In genomic region chr5:177497297-177498012, GRCh38 we compare ENCODE assay signal across 8 cellular contexts. TPM values are rescaled to one million over a fixed set of nuclear protein-coding genes. Genes with fewer than 3 reads are reported as not detected.
A peak's percentile ranks its signal among the peaks of the same experiment; 100 is the strongest.
DNase-seq lines count a peak whose midpoint lies in the region; ATAC-seq and TF ChIP-seq lines count a peak whose summit lies in the region.

PDLIM7 (minus strand) TSS chr5:177497604; CDS start chr5:177496512, 1,092 bp downstream.

- peaks cover 25 to 28% of the 10 kb centered on the region in 2 experiments for H3K36me3 ChIP-seq in mesenchymal stem cell (ENCODE audit: control insufficient read depth in 1 of 2, insufficient read depth in 2 of 2, low read depth in 1 of 2, low read length in 2 of 2)

- H4K91ac ChIP-seq in mesenchymal stem cell (ENCODE audit: low read length): peak within 1 kb of the TSS; percentile 99

- CTCF ChIA-PET in activated CD8-positive, alpha-beta memory T cell treated with anti-CD3 and anti-CD28 coated beads for 36 hours (lab: Charles Lee): interaction anchor here (0.7 to 4.6 kb wide), 12 partner anchors 11 to 197 kb away, joined by 3 to 23 read pairs (median 4); no protein-coding TSS in a partner anchor

- H2AFZ ChIP-seq in mesenchymal stem cell (ENCODE audit: low read depth, low read length): peak within 1 kb of the TSS; percentile 73

- peaks cover 7% of the 10 kb centered on the region for H3K79me1 ChIP-seq in mesenchymal stem cell (replicated peaks; ENCODE audit: low read length, poor library complexity, severe bottlenecking)

- H3K23ac ChIP-seq in mesenchymal stem cell (ENCODE audit: low read length in 2 of 2): peak within 1 kb of the TSS; percentile 24 to 78

- no peaks in the 10 kb centered on the region for H3K9me3 Mint-ChIP-seq in effector memory CD8-positive, alpha-beta T cell

- peaks cover 3% of the 10 kb centered on the region for H3K36me3 Mint-ChIP-seq in effector memory CD8-positive, alpha-beta T cell (ENCODE audit: insufficient read depth)

- peak within 1 kb of the TSS; percentile 93 for H4K8ac ChIP-seq in mesenchymal stem cell (ENCODE audit: low read length)

- WGBS in mesenchymal stem cell: under 1% methylated on average over 54 of the region's 72 CpGs

- no peaks in the 10 kb centered on the region for H3K9me3 ChIP-seq in mesenchymal stem cell (ENCODE audit: control insufficient read depth, low read length)

- no peaks in the 10 kb centered on the region for H3K27me3 Mint-ChIP-seq in effector memory CD8-positive, alpha-beta T cell

- H2BK120ac ChIP-seq in mesenchymal stem cell (ENCODE audit: low read depth, low read length): peak within 1 kb of the TSS; percentile 87

- peak within 1 kb of the TSS; percentile 78 to 82 for H3K4me3 ChIP-seq in mesenchymal stem cell (ENCODE audit: insufficient read depth in 1 of 2, low read depth in 1 of 2, low read length in 2 of 2)

- H2BK15ac ChIP-seq in mesenchymal stem cell (ENCODE audit: low read depth, poor library complexity, severe bottlenecking): peak within 1 kb of the TSS; percentile 94

- H3K14ac ChIP-seq in mesenchymal stem cell (ENCODE audit: low read length in 2 of 2): peak within 1 kb of the TSS; percentile 76 to 94

- H3K4me1 Mint-ChIP-seq in effector memory CD8-positive, alpha-beta T cell (ENCODE audit: low read depth in 2 of 2): peaks cover 28 to 29% of the 10 kb centered on the region in 2 donors

- no peak for TF ChIP-seq CTCF in GM20000 (IDR thresholded peaks at IDR 0.05; ENCODE audit: extremely low read depth, missing control alignments)

- H2BK5ac ChIP-seq in mesenchymal stem cell (ENCODE audit: low read depth, low read length, poor library complexity, severe bottlenecking): peak within 1 kb of the TSS; percentile 98

- H3K27ac Mint-ChIP-seq in effector memory CD8-positive, alpha-beta T cell: peak within 1 kb of the TSS; percentile 47 to 88

- H3K27me3 ChIP-seq in mesenchymal stem cell (ENCODE audit: control insufficient read depth in 1 of 2, insufficient read depth in 1 of 2, low read length in 2 of 2): no peaks in the 10 kb centered on the region

- peak within 1 kb of the TSS; percentile 96 to 100 for H3K18ac ChIP-seq in mesenchymal stem cell (ENCODE audit: low read depth in 1 of 2, low read length in 2 of 2)

- DNase-seq in COLO668 (lab: John Stamatoyannopoulos, UW; ENCODE audit: unreplicated experiment) (peak; percentile 83), GM20000 (ENCODE audit: low spot score) (peak; percentile 98), HT1080 (ENCODE audit: low read depth) (peak; percentile 98), NOMO-1 (lab: John Stamatoyannopoulos, UW; ENCODE audit: unreplicated experiment in 2 of 2) (peak; percentile 95 to 97), mesenchymal stem cell (peak; percentile 97)
- DNase-seq in effector memory CD8-positive, alpha-beta T cell: peak; percentile 91 to 93 (median 93)
- DNase-seq in stimulated activated CD8-positive, alpha-beta memory T cell treated with anti-CD3 and anti-CD28 coated beads, Interleukin-12 subunit alpha, Interleukin-12 subunit beta, amount 100 ng/mL, for 4 hours (ENCODE audit: low read depth): peak; percentile 86

- H3K9ac ChIP-seq in mesenchymal stem cell (ENCODE audit: low read length): peak within 1 kb of the TSS; percentile 94

- peak; percentile 86 for ATAC-seq in effector memory CD8-positive, alpha-beta T cell (replicated peaks)

- peak within 1 kb of the TSS; percentile 78 to 83 for H3K4me3 Mint-ChIP-seq in effector memory CD8-positive, alpha-beta T cell

- H3K4me1 ChIP-seq in mesenchymal stem cell (ENCODE audit: control insufficient read depth, insufficient read depth, low read depth, low read length): peaks cover 43% of the 10 kb centered on the region

- peak within 1 kb of the TSS; percentile 99 for H3K27ac ChIP-seq in mesenchymal stem cell (ENCODE audit: low read length, poor library complexity, severe bottlenecking)

- POLR2A ChIA-PET in activated CD8-positive, alpha-beta memory T cell treated with anti-CD3 and anti-CD28 coated beads for 36 hours (lab: Charles Lee): interaction anchor here (1.0 to 2.3 kb wide), 6 partner anchors 11 to 186 kb away, joined by 3 to 10 read pairs (median 6); partner anchors contain the start of genes DOK3, GRK6 and MXD3

- H2BK12ac ChIP-seq in mesenchymal stem cell (ENCODE audit: low read length in 2 of 2): peak within 1 kb of the TSS; percentile 95 to 98

- H3K4ac ChIP-seq in mesenchymal stem cell (ENCODE audit: low read depth in 1 of 2, low read length in 2 of 2): peak within 1 kb of the TSS; percentile 94 to 98

- peak within 1 kb of the TSS; percentile 78 for H3K4me2 ChIP-seq in mesenchymal stem cell (ENCODE audit: low read length, poor library complexity, severe bottlenecking)

- H2AK5ac ChIP-seq in mesenchymal stem cell (ENCODE audit: low read length, severe bottlenecking): peak within 1 kb of the TSS; percentile 78

RNA-seq across cellular contexts. Expression of gene PDLIM7, which starts in this region (rescaled TPM):
- total RNA-seq in HT1080 (2014; rRNA removed; shearing (Covaris generic)): 262 and 269 TPM in 2 replicates
- 222 and 301 TPM in 2 replicates for polyA plus RNA-seq in HT1080 (2015; cell fraction: cytosol; rRNA removed)
- polyA plus RNA-seq in HT1080 (2015; cell fraction: nucleus; rRNA removed): 396 and 418 TPM in 2 replicates
- 10 to 100 TPM; 50.0 to 51.5 TPM for total RNA-seq in activated CD8-positive, alpha-beta memory T cell treated with anti-CD3 and anti-CD28 coated beads for 36 hours
- 221 TPM for polyA plus RNA-seq in mesenchymal stem cell (2013, experiment 1 of 2)
- polyA plus RNA-seq in mesenchymal stem cell (2013, experiment 2 of 2): 213 TPM

Comparison
In these comparisons a context has a peak if more than half of its experiments do, and no peak if none do; other contexts are left out.
1. Peak in every context shown above with its lines: DNase-seq, ATAC-seq, H3K4me3 ChIP-seq and H3K27ac ChIP-seq.